Comparison of ENCODE assay signal across 8 cellular contexts in the genomic region with DNA sequence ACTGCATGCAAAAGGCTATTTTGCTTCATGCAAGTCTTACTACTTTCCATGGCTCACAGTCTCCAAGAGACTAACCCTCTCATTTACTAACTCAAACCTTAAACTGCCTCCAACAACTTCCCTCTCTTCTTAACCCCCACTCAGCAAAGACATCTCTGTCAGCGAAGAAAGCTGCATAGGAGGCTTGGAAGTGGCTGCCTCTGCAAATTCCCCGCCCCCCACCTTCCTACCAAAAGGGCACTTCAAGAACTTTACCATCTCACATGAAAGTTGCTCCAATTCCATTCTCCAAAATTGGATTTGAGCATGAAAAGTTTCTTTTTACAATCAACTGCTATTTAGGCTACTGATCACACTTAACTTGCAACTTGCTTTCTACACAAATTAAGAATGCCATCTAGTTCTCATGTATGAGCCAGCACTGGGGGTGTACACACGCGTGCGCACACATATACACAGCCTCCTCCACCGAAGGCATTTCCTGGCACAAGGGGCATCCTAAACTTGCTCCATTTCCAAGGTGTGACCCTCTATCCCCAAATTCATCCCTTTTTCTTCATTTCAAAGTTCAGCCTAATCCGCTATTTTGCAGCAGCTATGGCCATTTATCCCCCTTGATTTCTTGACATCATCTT. TPM values are rescaled to one million over a fixed set of nuclear protein-coding genes. Genes with fewer than 3 reads are reported as not detected.
DNase-seq lines count a peak whose midpoint lies in the region; ATAC-seq and TF ChIP-seq lines count a peak whose summit lies in the region.

No MANE protein-coding gene starts in this region.

- H3K36me3 ChIP-seq in CD4-positive, alpha-beta memory T cell (ENCODE audit: insufficient read depth, low read length) = no peaks in the 10 kb centered on the region
- H3K36me3 ChIP-seq in OCI-LY3 (replicated peaks; ENCODE audit: low read depth, low read length) = peaks cover 7% of the 10 kb centered on the region
- peaks cover 0 to 8% of the 10 kb centered on the region in 2 donors for H3K36me3 ChIP-seq in neuronal stem cell (replicated peaks in 1 of 2; ENCODE audit: control insufficient read depth in 2 of 2, insufficient read depth in 2 of 2, low read length in 2 of 2)

- H3K79me1 ChIP-seq in neuronal stem cell (ENCODE audit: low read depth, low read length) = peaks cover 7% of the 10 kb centered on the region

- H2BK12ac ChIP-seq in neuronal stem cell (ENCODE audit: low read length) = no peak overlapping the region

- no peak overlapping the region for H3K4ac ChIP-seq in neuronal stem cell (ENCODE audit: low read length)

- H3K4me2 ChIP-seq in OCI-LY3 (ENCODE audit: low read length) = peak overlapping the region; percentile 86
- H3K4me2 ChIP-seq in neuronal stem cell (ENCODE audit: insufficient read depth, low read length, poor library complexity, severe bottlenecking) = peak overlapping the region; percentile 74

- peaks cover 61% of the 10 kb centered on the region for H3K4me1 ChIP-seq in CD4-positive, alpha-beta memory T cell (ENCODE audit: insufficient read depth, low read length)
- H3K4me1 ChIP-seq in OCI-LY3 (ENCODE audit: low read length) (peaks cover 31% of the 10 kb centered on the region), neuronal stem cell (ENCODE audit: control insufficient read depth in 2 of 2, insufficient read depth in 1 of 2, low read depth in 1 of 2, low read length in 2 of 2) (peaks cover 9 to 22% of the 10 kb centered on the region in 2 donors)

- H2BK5ac ChIP-seq in neuronal stem cell (ENCODE audit: low read length) = no peak overlapping the region

- H3K27ac ChIP-seq in CD4-positive, alpha-beta memory T cell (ENCODE audit: low read depth, low read length) = peak overlapping the region; percentile 4
- H3K27ac ChIP-seq in OCI-LY3 (ENCODE audit: low read length) (no peak overlapping the region), neuronal stem cell (replicated peaks; ENCODE audit: low read length) (no peak overlapping the region)

- no peak overlapping the region for H4K8ac ChIP-seq in neuronal stem cell (ENCODE audit: low read depth, low read length)

- no peak for DNase-seq in CD4-positive, alpha-beta memory T cell
- DNase-seq in endothelial cell (ENCODE audit: low spot score) (no peak), neuronal stem cell (ENCODE audit: low spot score) (no peak), activated gamma-delta T cell (lab: John Stamatoyannopoulos, UW) (no peak)

- H3K27me3 ChIP-seq in CD4-positive, alpha-beta memory T cell (ENCODE audit: insufficient read depth, low read length) = no peaks in the 10 kb centered on the region
- H3K27me3 ChIP-seq in OCI-LY3 (ENCODE audit: low read depth, low read length) = no peaks in the 10 kb centered on the region
- no peaks in the 10 kb centered on the region for H3K27me3 ChIP-seq in neuronal stem cell (ENCODE audit: control insufficient read depth in 3 of 3, insufficient read depth in 3 of 3, low read depth in 1 of 3, low read length in 3 of 3)

- H3K9me3 ChIP-seq in CD4-positive, alpha-beta memory T cell (ENCODE audit: control insufficient read depth in 1 of 2, low read length in 2 of 2) = no peaks in the 10 kb centered on the region
- no peaks in the 10 kb centered on the region for H3K9me3 ChIP-seq in OCI-LY3 (ENCODE audit: insufficient read depth, low read length)
- no peaks in the 10 kb centered on the region for H3K9me3 ChIP-seq in neuronal stem cell (replicated peaks in 1 of 2; ENCODE audit: control insufficient read depth in 2 of 2, insufficient read depth in 1 of 2, low read depth in 1 of 2, low read length in 2 of 2)

- H3K9ac ChIP-seq in OCI-LY3 (ENCODE audit: low read length) (peak overlapping the region; percentile 91; the same call in 1 of the 2 replicates), neuronal stem cell (ENCODE audit: low read depth, low read length, poor library complexity) (no peak overlapping the region)

- H4K20me1 ChIP-seq in OCI-LY3 (ENCODE audit: insufficient read depth, low read length) = peaks cover 49% of the 10 kb centered on the region

- H3K4me3 ChIP-seq in CD4-positive, alpha-beta memory T cell (ENCODE audit: low read length in 2 of 2) = peak overlapping the region; percentile 80 to 81
- peak overlapping the region; percentile 97 for H3K4me3 ChIP-seq in OCI-LY3 (ENCODE audit: low read length)
- H3K4me3 ChIP-seq in neuronal stem cell (ENCODE audit: low read length in 2 of 2) = peak overlapping the region; percentile 92

- H2AK5ac ChIP-seq in neuronal stem cell (ENCODE audit: low read depth, low read length) = no peak overlapping the region

- no peak overlapping the region for H2BK120ac ChIP-seq in neuronal stem cell (ENCODE audit: low read depth, low read length)

- CTCF ChIA-PET in CD4-positive, alpha-beta memory T cell (lab: Charles Lee; ENCODE audit: partially characterized antibody) = interaction anchor here (1.0 to 4.4 kb wide), 2 partner anchors 10 to 40 kb away, joined by 3 to 20 read pairs; no protein-coding TSS in a partner anchor

- H3K14ac ChIP-seq in neuronal stem cell (ENCODE audit: low read length) = no peak overlapping the region

- H3K36me3 Mint-ChIP-seq in CD4-positive, alpha-beta memory T cell = peaks cover 0 to 12% of the 10 kb centered on the region in 2 donors
- H3K36me3 Mint-ChIP-seq in endothelial cell (ENCODE audit: low read depth, unreplicated experiment) = peaks cover 9% of the 10 kb centered on the region

- H2BK15ac ChIP-seq in neuronal stem cell (ENCODE audit: low read length) = no peak overlapping the region

- H4K91ac ChIP-seq in neuronal stem cell (ENCODE audit: low read depth, low read length, poor library complexity) = no peak overlapping the region

- peaks cover 57 to 80% (median 73%) of the 10 kb centered on the region in 4 donors for H3K4me1 Mint-ChIP-seq in CD4-positive, alpha-beta memory T cell
- peaks cover 26% of the 10 kb centered on the region for H3K4me1 Mint-ChIP-seq in endothelial cell (ENCODE audit: unreplicated experiment)

- ATAC-seq in HG02623 (IDR thresholded peaks at IDR 0.05; ENCODE audit: unreplicated experiment) (no peak), HG03139 (IDR thresholded peaks at IDR 0.05; ENCODE audit: unreplicated experiment) (no peak), HG03108 (IDR thresholded peaks at IDR 0.05; ENCODE audit: unreplicated experiment) (no peak)

- no peak overlapping the region for H3K18ac ChIP-seq in neuronal stem cell (ENCODE audit: low read length)

- TF ChIP-seq CTCF in OCI-LY3 (IDR thresholded peaks at IDR 0.05; ENCODE audit: low read depth, low read length) (no peak), endothelial cell (IDR thresholded peaks at IDR 0.05; ENCODE audit: unreplicated experiment) (no peak)

- no peaks in the 10 kb centered on the region for H3K9me3 Mint-ChIP-seq in CD4-positive, alpha-beta memory T cell
- no peaks in the 10 kb centered on the region for H3K9me3 Mint-ChIP-seq in endothelial cell (ENCODE audit: unreplicated experiment)

- H3K79me2 ChIP-seq in OCI-LY3 (ENCODE audit: low read length) = peaks cover 67% of the 10 kb centered on the region

- H3K4me3 Mint-ChIP-seq in CD4-positive, alpha-beta memory T cell = peak overlapping the region; percentile 93 to 98 (median 96)
- H3K4me3 Mint-ChIP-seq in endothelial cell (ENCODE audit: unreplicated experiment) = peak overlapping the region; percentile 99

- no peaks in the 10 kb centered on the region for H3K27me3 Mint-ChIP-seq in CD4-positive, alpha-beta memory T cell
- peaks cover 11% of the 10 kb centered on the region for H3K27me3 Mint-ChIP-seq in endothelial cell (ENCODE audit: unreplicated experiment)

- WGBS in neuronal stem cell (ENCODE audit: extremely low coverage in 2 of 2, insufficient read length in 2 of 2, insufficient replicate concordance in 1 of 2), 2 donors = no CpG with 5 or more reads among the region's 7 CpGs

- H3K27ac Mint-ChIP-seq in CD4-positive, alpha-beta memory T cell = peak overlapping the region; percentile 83 to 94 (median 91)
- H3K27ac Mint-ChIP-seq in endothelial cell (ENCODE audit: unreplicated experiment) = no peak overlapping the region

- H3K23ac ChIP-seq in neuronal stem cell (ENCODE audit: low read depth, low read length, poor library complexity) = no peak overlapping the region

- POLR2A ChIA-PET in CD4-positive, alpha-beta memory T cell (lab: Charles Lee; ENCODE audit: partially characterized antibody) = interaction anchor here (1.0 to 1.5 kb wide), 2 partner anchors 15 to 31 kb away, joined by 4 to 5 read pairs; no protein-coding TSS in a partner anchor

- intact Hi-C loops in CD4-positive, alpha-beta memory T cell (cut with micrococcal nuclease) = loop anchor here (5.0 kb wide), 1 partner anchor 828 kb away; no protein-coding TSS in a partner anchor

- H2AFZ ChIP-seq in OCI-LY3 (ENCODE audit: low read depth, low read length) (no peak overlapping the region), neuronal stem cell (ENCODE audit: low read length) (no peak overlapping the region)

RNA-seq across cellular contexts. Expression of a gene that starts 1.8 kb away (rescaled TPM):
- total RNA-seq in CD4-positive, alpha-beta memory T cell = 10 to 100 TPM; 20.9 to 22.5 TPM
- polyA plus RNA-seq in CD4-positive, alpha-beta memory T cell = 1 to 10 TPM; 4.4 to 6.1 TPM
- 27.7 TPM for total RNA-seq in endothelial cell (ENCODE audit: unreplicated experiment)
- 24.4 TPM for polyA plus RNA-seq in neuronal stem cell (2013, experiment 1 of 2)
- polyA plus RNA-seq in neuronal stem cell (2013, experiment 2 of 2) = 25.6 TPM
